In genomic region chr11:11265994-11266606, GRCh38 we compare ENCODE assay signal across 8 cellular contexts.
DNase-seq lines count a peak whose midpoint lies in the region; ATAC-seq, FAIRE-seq and TF ChIP-seq lines count a peak whose summit lies in the region.

No MANE protein-coding gene starts in this region.

- no peaks in the 10 kb centered on the region for H3K4me1 Mint-ChIP-seq in Caco-2 (ENCODE audit: low read depth, unreplicated experiment)

- no peak overlapping the region for H2BK12ac ChIP-seq in neuronal stem cell (ENCODE audit: low read length)

- no peak overlapping the region for H3K4me3 ChIP-seq in Caco-2 (ENCODE audit: low read depth, low read length)
- no peak overlapping the region for H3K4me3 ChIP-seq in endothelial cell of umbilical vein (replicated peaks in 1 of 3; ENCODE audit: insufficient read depth in 1 of 3, low read depth in 1 of 3, low read length in 3 of 3)
- H3K4me3 ChIP-seq in neuronal stem cell (ENCODE audit: low read length in 2 of 2): no peak overlapping the region

- peaks cover 5% of the 10 kb centered on the region for H3K27me3 Mint-ChIP-seq in Caco-2 (ENCODE audit: insufficient read depth, unreplicated experiment)

- TF ChIP-seq POLR2A in endothelial cell of umbilical vein (IDR thresholded peaks at IDR 0.05; ENCODE audit: low read depth, low read length): no peak

- no CpG with 5 or more reads among the region's 8 CpGs for WGBS in neuronal stem cell (ENCODE audit: extremely low coverage in 2 of 2, insufficient read length in 2 of 2, insufficient replicate concordance in 1 of 2), 2 donors

- H3K27me3 ChIP-seq in Caco-2 (replicated peaks; ENCODE audit: control insufficient read depth, insufficient read depth, low read length) (no peaks in the 10 kb centered on the region; the same call in 1 of the 2 replicates), endothelial cell of umbilical vein (ENCODE audit: control insufficient read depth in 2 of 2, insufficient read depth in 2 of 2, low read length in 2 of 2) (no peaks in the 10 kb centered on the region), neuronal stem cell (ENCODE audit: control insufficient read depth in 3 of 3, insufficient read depth in 3 of 3, low read depth in 1 of 3, low read length in 3 of 3) (no peaks in the 10 kb centered on the region)

- H2BK15ac ChIP-seq in neuronal stem cell (ENCODE audit: low read length): no peak overlapping the region

- H3K79me1 ChIP-seq in neuronal stem cell (ENCODE audit: low read depth, low read length): no peaks in the 10 kb centered on the region

- H3K27ac Mint-ChIP-seq in Caco-2 (ENCODE audit: unreplicated experiment): no peak overlapping the region

- H3K9ac ChIP-seq in endothelial cell of umbilical vein (replicated peaks; ENCODE audit: extremely low read depth, insufficient read depth, low read length) (no peak overlapping the region), neuronal stem cell (ENCODE audit: low read depth, low read length, poor library complexity) (no peak overlapping the region)

- TF ChIP-seq CTCF in Caco-2 (IDR thresholded peaks at IDR 0.05; ENCODE audit: insufficient read depth in 1 of 2, low read depth in 1 of 2, low read length in 1 of 2, severe bottlenecking in 1 of 2, unreplicated experiment in 1 of 2) (peak; percentile 83 to 86), endothelial cell of umbilical vein (IDR thresholded peaks at IDR 0.05; ENCODE audit: extremely low read depth in 1 of 2, insufficient read depth in 1 of 2, low read depth in 1 of 2, low read length in 2 of 2) (peak; percentile 65 to 84)

- FAIRE-seq in endothelial cell of umbilical vein (lab: Jason Lieb, UNC): no peak

- H3K9me3 ChIP-seq in Caco-2 (no peaks in the 10 kb centered on the region), endothelial cell of umbilical vein (replicated peaks; ENCODE audit: control insufficient read depth, insufficient read depth, low read length) (no peaks in the 10 kb centered on the region), neuronal stem cell (replicated peaks in 1 of 2; ENCODE audit: control insufficient read depth in 2 of 2, insufficient read depth in 1 of 2, low read depth in 1 of 2, low read length in 2 of 2) (no peaks in the 10 kb centered on the region)

- no peaks in the 10 kb centered on the region for H4K20me1 ChIP-seq in endothelial cell of umbilical vein (replicated peaks; ENCODE audit: control insufficient read depth, extremely low read depth, insufficient read depth, low read length)

- H3K23ac ChIP-seq in neuronal stem cell (ENCODE audit: low read depth, low read length, poor library complexity): no peak overlapping the region

- POLR2A ChIA-PET in Caco-2 (lab: Charles Lee) (no interaction called here), endothelial cell of umbilical vein (lab: Charles Lee) (no interaction called here)

- H3K9me3 Mint-ChIP-seq in Caco-2 (ENCODE audit: unreplicated experiment): no peaks in the 10 kb centered on the region

- peak; percentile 65 for ATAC-seq in GM21717 (IDR thresholded peaks at IDR 0.05; ENCODE audit: unreplicated experiment)

- no peak overlapping the region for H3K27ac ChIP-seq in endothelial cell of umbilical vein (ENCODE audit: insufficient read depth, low read depth, low read length)
- no peak overlapping the region for H3K27ac ChIP-seq in neuronal stem cell (replicated peaks; ENCODE audit: low read length)

- H3K36me3 Mint-ChIP-seq in Caco-2 (ENCODE audit: insufficient read depth, unreplicated experiment): no peaks in the 10 kb centered on the region

- no peak overlapping the region for H2AK5ac ChIP-seq in neuronal stem cell (ENCODE audit: low read depth, low read length)

- no peak overlapping the region for H2BK5ac ChIP-seq in neuronal stem cell (ENCODE audit: low read length)

- no peak overlapping the region for H3K14ac ChIP-seq in neuronal stem cell (ENCODE audit: low read length)

- H3K4me3 Mint-ChIP-seq in Caco-2 (ENCODE audit: unreplicated experiment): no peak overlapping the region

- peak; percentile 58 to 78 for DNase-seq in Caco-2
- peak; percentile 27 to 58 for DNase-seq in NCI-H1930 (lab: John Stamatoyannopoulos, UW)
- DNase-seq in activated CD4-positive, alpha-beta T cell treated with anti-CD3 and anti-CD28 coated beads, Interleukin-2, amount 50 U/mL, for 48 hours: peak; percentile 74 to 78
- DNase-seq in endothelial cell of umbilical vein (ENCODE audit: low read depth, low spot score): no peak
- DNase-seq in neuronal stem cell (ENCODE audit: low spot score): peak; percentile 42
- no peak for DNase-seq in foreskin melanocyte
- DNase-seq in NCI-H2171 treated with DMSO at 0.1 percent for 48 hours (lab: John Stamatoyannopoulos, UW): no peak

- H4K91ac ChIP-seq in neuronal stem cell (ENCODE audit: low read depth, low read length, poor library complexity): no peak overlapping the region

- no peak overlapping the region for H3K4me2 ChIP-seq in endothelial cell of umbilical vein (ENCODE audit: insufficient read depth, low read length)
- no peak overlapping the region for H3K4me2 ChIP-seq in neuronal stem cell (ENCODE audit: insufficient read depth, low read length, poor library complexity, severe bottlenecking)

- H2AFZ ChIP-seq in endothelial cell of umbilical vein (ENCODE audit: low read depth, low read length) (no peak overlapping the region), neuronal stem cell (ENCODE audit: low read length) (no peak overlapping the region)

- no peak overlapping the region for H4K8ac ChIP-seq in neuronal stem cell (ENCODE audit: low read depth, low read length)

- intact Hi-C loops in Caco-2 (cut with micrococcal nuclease; ENCODE audit: unreplicated experiment) (loop anchor here (1.0 to 5.0 kb wide), 3 partner anchors 229 to 334 kb away; no protein-coding TSS in a partner anchor), endothelial cell of umbilical vein (cut with micrococcal nuclease) (loop anchor here (5.0 kb wide), 2 partner anchors 239 to 334 kb away; no protein-coding TSS in a partner anchor)

- no peak overlapping the region for H3K4ac ChIP-seq in neuronal stem cell (ENCODE audit: low read length)

- no peaks in the 10 kb centered on the region for H3K4me1 ChIP-seq in Caco-2
- H3K4me1 ChIP-seq in endothelial cell of umbilical vein (ENCODE audit: control insufficient read depth, extremely low read depth, insufficient read depth, low read length): no peaks in the 10 kb centered on the region
- H3K4me1 ChIP-seq in neuronal stem cell (ENCODE audit: control insufficient read depth in 2 of 2, insufficient read depth in 1 of 2, low read depth in 1 of 2, low read length in 2 of 2): peaks cover 0 to 1% of the 10 kb centered on the region in 2 donors

- H3K79me2 ChIP-seq in endothelial cell of umbilical vein (ENCODE audit: control insufficient read depth, insufficient read depth, low read length): no peaks in the 10 kb centered on the region

- CTCF ChIA-PET in Caco-2 (lab: Charles Lee): no interaction called here
- CTCF ChIA-PET in endothelial cell of umbilical vein (lab: Charles Lee): interaction anchor here (0.6 to 1.6 kb wide), 4 partner anchors 229 to 634 kb away, joined by 3 to 4 read pairs (median 4); no protein-coding TSS in a partner anchor

- H3K18ac ChIP-seq in neuronal stem cell (ENCODE audit: low read length): no peak overlapping the region

- BruUV-seq in Caco-2 (replicated peaks; lab: Mats Ljungman, UMichigan) (no TSS peak), endothelial cell of umbilical vein (replicated peaks; lab: Mats Ljungman, UMichigan) (no TSS peak)

- H3K36me3 ChIP-seq in Caco-2 (ENCODE audit: control insufficient read depth, insufficient read depth, low read length) (no peaks in the 10 kb centered on the region), endothelial cell of umbilical vein (ENCODE audit: control insufficient read depth in 2 of 2, extremely low read depth in 1 of 2, insufficient read depth in 2 of 2, low read length in 2 of 2) (no peaks in the 10 kb centered on the region), neuronal stem cell (replicated peaks in 1 of 2; ENCODE audit: control insufficient read depth in 2 of 2, insufficient read depth in 2 of 2, low read length in 2 of 2) (no peaks in the 10 kb centered on the region)

- H2BK120ac ChIP-seq in neuronal stem cell (ENCODE audit: low read depth, low read length): no peak overlapping the region

- dilution Hi-C loops in endothelial cell of umbilical vein (cut with MboI; ENCODE audit: extremely low pct_ligation_motif_present, low sequenced_read_pairs): no loop called here

- no peaks in the 10 kb centered on the region for H3K9me1 ChIP-seq in endothelial cell of umbilical vein (replicated peaks; ENCODE audit: control insufficient read depth, extremely low read depth, insufficient read depth, low read length)

TF ChIP-seq in endothelial cell of umbilical vein, 7 proteins besides CTCF, POLR2A, EP300 and RAD21:
- no peak for TF ChIP-seq MAX (IDR thresholded peaks at IDR 0.05; ENCODE audit: insufficient read depth, insufficient read length)
- no peak for TF ChIP-seq FOS (IDR thresholded peaks at IDR 0.05; ENCODE audit: borderline replicate concordance, insufficient read depth, low read length)
- TF ChIP-seq GATA2 (IDR thresholded peaks at IDR 0.05; ENCODE audit: insufficient read depth, insufficient read length, low read depth, low read length): no peak

Comparison
In these comparisons a context has a peak if more than half of its experiments do, and no peak if none do; other contexts are left out.
1. DNase-seq: peak in Caco-2 (2 of 2), NCI-H1930 (2 of 2), activated CD4-positive, alpha-beta T cell treated with anti-CD3 and anti-CD28 coated beads, Interleukin-2, amount 50 U/mL, for 48 hours (2 of 2) and neuronal stem cell (single experiment); none in endothelial cell of umbilical vein (single experiment), foreskin melanocyte (single experiment) and NCI-H2171 treated with DMSO at 0.1 percent for 48 hours (single experiment).